Comparison of ENCODE assay signal across 10 cellular contexts in the genomic region with DNA sequence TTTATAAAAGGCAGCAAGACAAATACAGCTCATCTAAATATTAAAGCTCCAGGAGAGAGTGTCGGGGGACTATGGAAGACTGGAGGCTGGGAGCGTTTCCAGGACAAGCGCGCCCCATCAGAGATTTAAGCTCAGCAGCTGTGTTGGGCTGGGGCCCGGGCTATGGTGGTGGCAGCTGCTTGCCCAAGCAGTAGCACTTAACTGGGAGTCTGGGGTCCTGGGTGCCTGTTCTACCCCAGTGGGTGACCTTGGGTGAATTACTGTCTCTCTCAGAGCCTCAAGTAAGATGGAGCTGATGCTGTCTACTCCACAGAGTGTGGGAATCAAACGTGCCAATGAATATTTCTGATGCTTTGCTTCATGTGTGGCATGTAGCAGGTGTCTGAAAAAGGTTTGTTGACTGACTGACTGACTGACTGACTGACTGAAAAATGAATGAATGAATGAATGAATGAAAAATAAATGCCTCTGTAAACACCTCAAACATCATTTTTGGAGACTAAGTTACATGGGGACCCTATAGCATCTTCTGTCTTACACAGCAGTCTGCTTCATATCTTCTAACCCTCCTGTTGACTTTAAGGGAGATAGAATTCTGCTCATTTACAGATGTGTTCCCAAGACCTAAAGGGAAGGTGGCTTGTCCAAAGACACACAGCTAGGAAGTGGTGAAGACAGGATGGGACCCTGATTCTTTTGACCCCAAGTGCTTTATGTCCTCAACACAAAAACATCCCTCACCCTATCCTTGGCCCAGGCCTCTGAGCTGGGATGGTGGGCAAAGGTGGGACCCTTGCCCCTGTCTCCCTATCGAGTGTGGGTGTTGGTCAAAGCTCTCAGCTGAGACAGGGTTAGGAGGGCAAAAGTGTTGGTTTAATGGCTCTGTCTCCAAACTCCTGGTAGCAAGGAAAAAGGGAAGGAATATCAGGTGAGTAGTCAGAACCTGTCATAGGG.
DNase-seq lines count a peak whose midpoint lies in the region; TF ChIP-seq lines count a peak whose summit lies in the region.
"Had no signal": no experiment of that assay in that cellular context is flagged by ENCODE, and none has a peak within 500 bp of the region (broad histone marks: within the 10 kb centered on the region; RNA-seq: fewer than 3 reads in every experiment).

No MANE protein-coding gene starts in this region.

- H3K4me1 ChIP-seq in uterus, result no peaks in the 10 kb centered on the region
- H3K4me1 ChIP-seq: breast epithelium had no signal

- no peaks in the 10 kb centered on the region for H3K27me3 ChIP-seq in uterus

- DNase-seq in activated naive CD4-positive, alpha-beta T cell treated with anti-CD3 and anti-CD28 coated beads, Interleukin-2, amount 10 ng/mL, durations not matched to agents 7 days and 5 days, result no peak
- no peak for DNase-seq in activated naive CD4-positive, alpha-beta T cell treated with anti-CD3 and anti-CD28 coated beads, Interleukin-2, amount 50 U/mL, for 16 hours
- DNase-seq in islet precursor cell (peak; percentile 17), uterus (peak in 1 of 2 donors; percentile 21), NCI-H748 (lab: John Stamatoyannopoulos, UW; ENCODE audit: unreplicated experiment) (no peak), GM10266 (ENCODE audit: extremely low spot score) (no peak), NCI-H1436 treated with DMSO at 0.1 percent for 48 hours (lab: John Stamatoyannopoulos, UW) (no peak)

- TF ChIP-seq CTCF in VCaP (conservative IDR thresholded peaks at IDR 0.05) (no peak), uterus (IDR thresholded peaks at IDR 0.05) (no peak), GM10266 (IDR thresholded peaks at IDR 0.05; ENCODE audit: control insufficient read depth, insufficient read depth, low read depth, missing control alignments) (no peak)

- CTCF ChIA-PET in activated naive CD4-positive, alpha-beta T cell treated with anti-CD3 and anti-CD28 coated beads, Interleukin-2, amount 10 ng/mL, durations not matched to agents 7 days and 5 days (lab: Charles Lee), result interaction anchor here (0.7 to 1.3 kb wide), 4 partner anchors 9 to 291 kb away, joined by 3 to 6 read pairs (median 4); no protein-coding TSS in a partner anchor

- no peaks in the 10 kb centered on the region for H3K36me3 ChIP-seq in uterus
- H3K36me3 ChIP-seq: breast epithelium had no signal

- no peaks in the 10 kb centered on the region for H3K9me3 ChIP-seq in uterus
- H3K9me3 ChIP-seq: breast epithelium had no signal

- peak overlapping the region; percentile 99 for H3K27ac ChIP-seq in VCaP
- H3K27ac ChIP-seq in uterus, result peak overlapping the region; percentile 70 to 76
- H3K27ac ChIP-seq: breast epithelium had no signal

- H3K27ac Mint-ChIP-seq in activated naive CD4-positive, alpha-beta T cell treated with anti-CD3 and anti-CD28 coated beads, Interleukin-2, amount 10 ng/mL, durations not matched to agents 7 days and 5 days, result peak overlapping the region; percentile 78

- H3K4me3 Mint-ChIP-seq in activated naive CD4-positive, alpha-beta T cell treated with anti-CD3 and anti-CD28 coated beads, Interleukin-2, amount 10 ng/mL, durations not matched to agents 7 days and 5 days, result no peak overlapping the region
- H3K4me3 Mint-ChIP-seq: neural crest cell had no signal

- no peak overlapping the region for H3K4me3 ChIP-seq in uterus
- H3K4me3 ChIP-seq: breast epithelium had no signal

- H3K9me3 Mint-ChIP-seq in activated naive CD4-positive, alpha-beta T cell treated with anti-CD3 and anti-CD28 coated beads, Interleukin-2, amount 10 ng/mL, durations not matched to agents 7 days and 5 days, result no peaks in the 10 kb centered on the region
- H3K9me3 Mint-ChIP-seq: neural crest cell had no signal

- intact Hi-C loops in uterus (cut with DNase I; ENCODE audit: low total_unique reads), result no loop called here

- peaks cover 51% of the 10 kb centered on the region for H3K4me1 Mint-ChIP-seq in activated naive CD4-positive, alpha-beta T cell treated with anti-CD3 and anti-CD28 coated beads, Interleukin-2, amount 10 ng/mL, durations not matched to agents 7 days and 5 days

- no peaks in the 10 kb centered on the region for H3K36me3 Mint-ChIP-seq in activated naive CD4-positive, alpha-beta T cell treated with anti-CD3 and anti-CD28 coated beads, Interleukin-2, amount 10 ng/mL, durations not matched to agents 7 days and 5 days

- no peak for TF ChIP-seq POLR2A in uterus (IDR thresholded peaks at IDR 0.05)

- H3K27me3 Mint-ChIP-seq in activated naive CD4-positive, alpha-beta T cell treated with anti-CD3 and anti-CD28 coated beads, Interleukin-2, amount 10 ng/mL, durations not matched to agents 7 days and 5 days, result peaks cover 86% of the 10 kb centered on the region
